18 cellular contexts compared by ENCODE assay signal in genomic region chr12:119338593-119339363, GRCh38. TPM values are rescaled to one million over a fixed set of nuclear protein-coding genes. Genes with fewer than 3 reads are reported as not detected.
DNase-seq lines count a peak whose midpoint lies in the region; ATAC-seq and TF ChIP-seq lines count a peak whose summit lies in the region.
"Had no signal": no experiment of that assay in that cellular context is flagged by ENCODE, and none has a peak within 500 bp of the region (broad histone marks: within the 10 kb centered on the region; RNA-seq: fewer than 3 reads in every experiment).

No MANE protein-coding gene starts in this region.

- no peak overlapping the region for H3K4me3 Mint-ChIP-seq in GM23338
- no peak overlapping the region for H3K4me3 Mint-ChIP-seq in endodermal cell
- H3K4me3 Mint-ChIP-seq in nephron progenitor cell = peak overlapping the region; percentile 28
- H3K4me3 Mint-ChIP-seq: CD8-positive, alpha-beta memory T cell had no signal

- H3K27ac ChIP-seq in GM23338 (ENCODE audit: low read depth) (no peak overlapping the region), endodermal cell (ENCODE audit: low read depth, low read length) (peak overlapping the region; percentile 67), SJCRH30 (no peak overlapping the region)
- H3K27ac ChIP-seq: RWPE1 had no signal

- no peaks in the 10 kb centered on the region for H3K36me3 ChIP-seq in GM23338 (ENCODE audit: insufficient read depth)
- no peaks in the 10 kb centered on the region for H3K36me3 ChIP-seq in endodermal cell (ENCODE audit: control insufficient read depth, insufficient read depth, low read length)
- H3K36me3 ChIP-seq in SJCRH30 = no peaks in the 10 kb centered on the region

- WGBS in endodermal cell (ENCODE audit: insufficient coverage in 1 of 2, insufficient read length in 1 of 2), 2 experiments = 42 to 65% methylated on average over 9 to 11 of the region's 11 CpGs

- H3K9me2 ChIP-seq in GM23338 (ENCODE audit: insufficient read depth) = no peaks in the 10 kb centered on the region; the same call in 1 of the 2 replicates

- in situ Hi-C loops in ACHN (cut with HindIII; ENCODE audit: low pct_ligation_motif_present, low pct_unique_long_range_greater_than_20kb, low sequenced_read_pairs) = no loop called here

- H3F3A ChIP-seq in GM23338 (replicated peaks; ENCODE audit: low read depth) = no peaks in the 10 kb centered on the region

- H3K9me3 ChIP-seq in endodermal cell (ENCODE audit: control insufficient read depth, low read length) (peaks cover 11% of the 10 kb centered on the region), SJCRH30 (replicated peaks) (no peaks in the 10 kb centered on the region)

- no peak overlapping the region for H2AFZ ChIP-seq in GM23338

- peak; percentile 70 for DNase-seq in GM23338 (ENCODE audit: low spot score)
- peak; percentile 26 for DNase-seq in NCI-H526 treated with DMSO at 0.1 percent for 48 hours (lab: John Stamatoyannopoulos, UW)
- DNase-seq in endodermal cell = peak; percentile 60
- DNase-seq in nephron progenitor cell = no peak
- DNase-seq in DMS153 treated with DMSO at 0.1 percent for 48 hours (lab: John Stamatoyannopoulos, UW; ENCODE audit: unreplicated experiment) = no peak
- DNase-seq in midbrain (lab: John Stamatoyannopoulos, UW) = no peak
- DNase-seq in ACHN = no peak
- DNase-seq in SJCRH30 = no peak
- DNase-seq: CD8-positive, alpha-beta memory T cell; DMS 273 treated with DMSO at 0.1 percent for 48 hours; MV-4-11; NCI-H1436 treated with DMSO at 0.1 percent for 48 hours; NCI-H2107; NCI-H446 treated with DMSO at 0.1 percent for 48 hours; OCI-M1 had no signal

- ATAC-seq in GM23338 = peak; percentile 66

- H3K4me3 ChIP-seq in GM23338 (no peak overlapping the region), endodermal cell (ENCODE audit: low read length) (peak overlapping the region; percentile 69), SJCRH30 (no peak overlapping the region)

- H3K4me1 ChIP-seq in GM23338 (ENCODE audit: insufficient read depth) (peaks cover 10% of the 10 kb centered on the region), endodermal cell (ENCODE audit: control insufficient read depth, insufficient read depth, low read length) (peaks cover 22% of the 10 kb centered on the region), SJCRH30 (no peaks in the 10 kb centered on the region)

- H3K4me1 Mint-ChIP-seq in GM23338 = peaks cover 16% of the 10 kb centered on the region
- H3K4me1 Mint-ChIP-seq in endodermal cell = peaks cover 30% of the 10 kb centered on the region
- H3K4me1 Mint-ChIP-seq in nephron progenitor cell = peaks cover 51% of the 10 kb centered on the region
- H3K4me1 Mint-ChIP-seq: CD8-positive, alpha-beta memory T cell had no signal

- H3K9ac ChIP-seq in endodermal cell (ENCODE audit: extremely low read depth, low read length, poor library complexity, severe bottlenecking) = peak overlapping the region; percentile 33

- peaks cover 2% of the 10 kb centered on the region; the same call in 1 of the 2 replicates for H4K20me1 ChIP-seq in GM23338 (replicated peaks; ENCODE audit: insufficient read depth)

- H3K9me3 Mint-ChIP-seq in GM23338 (no peaks in the 10 kb centered on the region; the same call in 1 of the 3 replicates), endodermal cell (peaks cover 14% of the 10 kb centered on the region), nephron progenitor cell (peaks cover 5% of the 10 kb centered on the region)

- H3K27me3 Mint-ChIP-seq in GM23338 (ENCODE audit: insufficient read depth, low read depth, poor library complexity) = peaks cover 71% of the 10 kb centered on the region
- peaks cover 53% of the 10 kb centered on the region for H3K27me3 Mint-ChIP-seq in endodermal cell (ENCODE audit: insufficient read depth)
- H3K27me3 Mint-ChIP-seq in nephron progenitor cell (ENCODE audit: low read depth, poor library complexity) = no peaks in the 10 kb centered on the region

- H3K27me3 ChIP-seq in GM23338 (ENCODE audit: insufficient read depth) = peaks cover 69% of the 10 kb centered on the region
- H3K27me3 ChIP-seq in endodermal cell (ENCODE audit: control insufficient read depth, insufficient read depth, low read length, poor library complexity, severe bottlenecking) = no peaks in the 10 kb centered on the region
- no peaks in the 10 kb centered on the region for H3K27me3 ChIP-seq in SJCRH30

- TF ChIP-seq CTCF in GM23338 (conservative IDR thresholded peaks at IDR 0.05; ENCODE audit: low read depth in 2 of 2) (no peak), endodermal cell (conservative IDR thresholded peaks at IDR 0.05) (no peak), nephron progenitor cell (IDR thresholded peaks at IDR 0.05) (no peak)

- H3K27ac Mint-ChIP-seq in GM23338 (no peak overlapping the region), endodermal cell (peak overlapping the region; percentile 85), nephron progenitor cell (peak overlapping the region; percentile 53)

- H3K79me2 ChIP-seq in GM23338 (replicated peaks; ENCODE audit: insufficient read depth) = no peaks in the 10 kb centered on the region

- no peak overlapping the region for H3K4me2 ChIP-seq in GM23338

- no peaks in the 10 kb centered on the region for H3K36me3 Mint-ChIP-seq in GM23338 (ENCODE audit: low read depth)
- H3K36me3 Mint-ChIP-seq in endodermal cell (ENCODE audit: low read depth) = no peaks in the 10 kb centered on the region
- H3K36me3 Mint-ChIP-seq in nephron progenitor cell (ENCODE audit: low read depth) = no peaks in the 10 kb centered on the region
- H3K36me3 Mint-ChIP-seq: CD8-positive, alpha-beta memory T cell had no signal

TF ChIP-seq in GM23338, 12 proteins besides CTCF, POLR2A, EP300 and RAD21:
- no peak for TF ChIP-seq REST (IDR thresholded peaks at IDR 0.05; ENCODE audit: unreplicated experiment)
- peak; percentile 25; the same call in 1 of the 2 replicates for TF ChIP-seq POLR2AphosphoS5 (IDR thresholded peaks at IDR 0.05; ENCODE audit: low read depth)
- no peak for TF ChIP-seq ZNF114 (CRISPR knock-in tag; IDR thresholded peaks at IDR 0.05)
- no peak for TF ChIP-seq EZH2 (IDR thresholded peaks at IDR 0.05; ENCODE audit: low read depth, unreplicated experiment)
TF ChIP-seq in GM23338: peak in this region for 1.

RNA-seq across cellular contexts. Expression of gene CCDC60, which starts 4.2 kb away (rescaled TPM):
- total RNA-seq in GM23338 (2014; rRNA removed; shearing (Covaris generic)) = not detected in 2 replicates
- 0.53 TPM in 1 of 2 replicates, not detected in the other for polyA plus RNA-seq in GM23338 (2016; fragmentation: Nextera tagmentation; extraction: Ambion mirVana)
- 1 to 10 TPM in 1 of 2 donors, under 1 TPM in 1; 0.73 to 1.2 TPM for total RNA-seq in endodermal cell
- polyA plus RNA-seq in endodermal cell (2013, experiment 1 of 2) = 1.4 TPM
- polyA plus RNA-seq in endodermal cell (2013, experiment 2 of 2) = 2.6 TPM
- total RNA-seq in SJCRH30 (2014; rRNA removed; shearing (Covaris generic)) = 0.04 TPM in 1 of 2 replicates, not detected in the other
- total RNA-seq: CD8-positive, alpha-beta memory T cell; HT-29 had no signal
- polyA plus RNA-seq: BJ; CD8-positive, alpha-beta memory T cell had no signal

Comparison
In these comparisons a context has a peak if more than half of its experiments do, and no peak if none do; other contexts are left out.
1. DNase-seq: peak in GM23338 (single experiment), NCI-H526 treated with DMSO at 0.1 percent for 48 hours (single experiment) and endodermal cell (single experiment); none in nephron progenitor cell (single experiment), DMS153 treated with DMSO at 0.1 percent for 48 hours (single experiment), midbrain (single experiment), ACHN (single experiment) and SJCRH30 (0 of 2).